ENCODE assay signal across 15 cellular contexts in genomic region chrX:9676738-9677097, GRCh38.
DNase-seq lines count a peak whose midpoint lies in the region; ATAC-seq, FAIRE-seq and TF ChIP-seq lines count a peak whose summit lies in the region.
"Had no signal": no experiment of that assay in that cellular context is flagged by ENCODE, and none has a peak within 500 bp of the region (broad histone marks: within the 10 kb centered on the region; RNA-seq: fewer than 3 reads in every experiment).

No MANE protein-coding gene starts in this region.

- H4K20me1 ChIP-seq in GM12878 (ENCODE audit: control insufficient read depth, insufficient read depth), result no peaks in the 10 kb centered on the region

- in situ Hi-C loops in GM12878 (cut with MboI), result no loop called here

- no peaks in the 10 kb centered on the region for H3K27me3 ChIP-seq in GM12878 (replicated peaks in 1 of 2; ENCODE audit: control insufficient read depth in 2 of 2, insufficient read depth in 2 of 2, low read length in 1 of 2)
- H3K27me3 ChIP-seq: spleen, suprapubic skin had no signal

- no peak for TF ChIP-seq EP300 in GM12878 (IDR thresholded peaks at IDR 0.05; ENCODE audit: borderline replicate concordance in 1 of 2, control insufficient read depth in 1 of 2, low read depth in 2 of 2, low read length in 2 of 2)

- CTCF ChIA-PET in activated CD4-positive, alpha-beta memory T cell treated with anti-CD3 and anti-CD28 coated beads, Interleukin-2, amount 10 ng/mL, durations not matched to agents 7 days and 5 days (lab: Charles Lee), result no interaction called here
- CTCF ChIA-PET in activated CD4-positive, alpha-beta memory T cell treated with anti-CD3 and anti-CD28 coated beads for 36 hours (lab: Charles Lee), result interaction anchor here (1.4 kb wide), 1 partner anchor 363 kb away, joined by 3 read pairs; no protein-coding TSS in a partner anchor
- CTCF ChIA-PET in GM12878 (lab: Yijun Ruan, JAX), result interaction anchor here (1.5 kb wide), 1 partner anchor 30 kb away, joined by 3 read pairs; no protein-coding TSS in a partner anchor

- peak overlapping the region; percentile 82 for H3K27ac Mint-ChIP-seq in activated CD4-positive, alpha-beta memory T cell treated with anti-CD3 and anti-CD28 coated beads, Interleukin-2, amount 10 ng/mL, durations not matched to agents 7 days and 5 days
- H3K27ac Mint-ChIP-seq in activated CD4-positive, alpha-beta memory T cell treated with anti-CD3 and anti-CD28 coated beads for 36 hours, result no peak overlapping the region
- H3K27ac Mint-ChIP-seq in IgD-negative memory B cell, result peak overlapping the region; percentile 84 to 98 (median 97)
- H3K27ac Mint-ChIP-seq in stimulated activated memory B cell treated with anti-CD40 and anti-IgM and Interleukin-4, amounts not matched to agents 10 μg/mL and 1 μg/mL and 100 μg/mL, for 72 hours, result peak overlapping the region; percentile 89

- H3K36me3 Mint-ChIP-seq in activated CD4-positive, alpha-beta memory T cell treated with anti-CD3 and anti-CD28 coated beads, Interleukin-2, amount 10 ng/mL, durations not matched to agents 7 days and 5 days (ENCODE audit: low read depth), result peaks cover 62% of the 10 kb centered on the region
- peaks cover 15% of the 10 kb centered on the region for H3K36me3 Mint-ChIP-seq in activated CD4-positive, alpha-beta memory T cell treated with anti-CD3 and anti-CD28 coated beads for 36 hours
- H3K36me3 Mint-ChIP-seq in IgD-negative memory B cell, result peaks cover 9% of the 10 kb centered on the region
- H3K36me3 Mint-ChIP-seq in stimulated activated memory B cell treated with anti-CD40 and anti-IgM and Interleukin-4, amounts not matched to agents 10 μg/mL and 1 μg/mL and 100 μg/mL, for 72 hours, result peaks cover 12% of the 10 kb centered on the region

- 29% methylated on average over 6 of the region's 6 CpGs for WGBS in GM12878 (ENCODE audit: insufficient coverage, insufficient replicate concordance, low lambda C conversion rate, missing lambda C conversion rate)

- TF ChIP-seq RAD21 in GM12878 (IDR thresholded peaks at IDR 0.05; ENCODE audit: insufficient read depth, low read depth, low read length), result no peak

- RAD21 ChIA-PET in GM12878 (lab: Charles Lee; ENCODE audit: unreplicated experiment), result interaction anchor here (1.0 to 1.1 kb wide), 3 partner anchors 71 to 214 kb away, joined by 3 to 4 read pairs (median 4); no protein-coding TSS in a partner anchor

- no TSS peak for BruUV-seq in GM12878 (replicated peaks; lab: Mats Ljungman, UMichigan)

- peaks cover 6% of the 10 kb centered on the region for H3K4me1 ChIP-seq in GM12878 (ENCODE audit: control insufficient read depth, insufficient read depth, low read length)
- H3K4me1 ChIP-seq: parathyroid adenoma had no signal

- H3K27me3 Mint-ChIP-seq in activated CD4-positive, alpha-beta memory T cell treated with anti-CD3 and anti-CD28 coated beads, Interleukin-2, amount 10 ng/mL, durations not matched to agents 7 days and 5 days, result no peaks in the 10 kb centered on the region
- no peaks in the 10 kb centered on the region for H3K27me3 Mint-ChIP-seq in activated CD4-positive, alpha-beta memory T cell treated with anti-CD3 and anti-CD28 coated beads for 36 hours
- H3K27me3 Mint-ChIP-seq in IgD-negative memory B cell, result no peaks in the 10 kb centered on the region
- no peaks in the 10 kb centered on the region for H3K27me3 Mint-ChIP-seq in stimulated activated memory B cell treated with anti-CD40 and anti-IgM and Interleukin-4, amounts not matched to agents 10 μg/mL and 1 μg/mL and 100 μg/mL, for 72 hours

- intact Hi-C loops in activated CD4-positive, alpha-beta memory T cell treated with anti-CD3 and anti-CD28 coated beads for 36 hours (cut with micrococcal nuclease), result loop anchor here (1.0 to 5.0 kb wide), 10 partner anchors 32 to 421 kb away; no protein-coding TSS in a partner anchor
- intact Hi-C loops in GM12878 (cut with micrococcal nuclease; ENCODE audit: unreplicated experiment), result loop anchor here (1.0 to 5.0 kb wide), 4 partner anchors 32 to 324 kb away; no protein-coding TSS in a partner anchor

- POLR2A ChIA-PET in activated CD4-positive, alpha-beta memory T cell treated with anti-CD3 and anti-CD28 coated beads, Interleukin-2, amount 10 ng/mL, durations not matched to agents 7 days and 5 days (lab: Charles Lee), result interaction anchor here (2.0 kb wide), 1 partner anchor 213 kb away, joined by 11 read pairs; no protein-coding TSS in a partner anchor
- POLR2A ChIA-PET in activated CD4-positive, alpha-beta memory T cell treated with anti-CD3 and anti-CD28 coated beads for 36 hours (lab: Charles Lee), result interaction anchor here (0.7 kb wide), 1 partner anchor 38 kb away, joined by 3 read pairs; no protein-coding TSS in a partner anchor
- POLR2A ChIA-PET in GM12878 (lab: Charles Lee), result no interaction called here

- no peaks in the 10 kb centered on the region; a peak in 1 of 4 replicates for H3K36me3 ChIP-seq in GM12878 (ENCODE audit: control insufficient read depth in 2 of 2, insufficient read depth in 2 of 2, low read length in 1 of 2)
- H3K36me3 ChIP-seq: spleen, suprapubic skin had no signal

- no peak for TF ChIP-seq POLR2A in GM12878 (IDR thresholded peaks at IDR 0.05; ENCODE audit: low read depth, low read length)

- peak overlapping the region; percentile 85 for H3K27ac ChIP-seq in GM12878 (ENCODE audit: control insufficient read depth, insufficient read depth)
- H3K27ac ChIP-seq: parathyroid adenoma, PC-9, suprapubic skin had no signal

- no peak overlapping the region for H3K9ac ChIP-seq in GM12878 (ENCODE audit: control insufficient read depth, insufficient read depth, low read length)
- H3K9ac ChIP-seq: parathyroid adenoma had no signal

- H3K4me1 Mint-ChIP-seq in activated CD4-positive, alpha-beta memory T cell treated with anti-CD3 and anti-CD28 coated beads, Interleukin-2, amount 10 ng/mL, durations not matched to agents 7 days and 5 days, result peaks cover 36% of the 10 kb centered on the region
- peaks cover 20% of the 10 kb centered on the region for H3K4me1 Mint-ChIP-seq in activated CD4-positive, alpha-beta memory T cell treated with anti-CD3 and anti-CD28 coated beads for 36 hours (ENCODE audit: low read depth)
- peaks cover 27 to 38% (median 33%) of the 10 kb centered on the region in 3 donors for H3K4me1 Mint-ChIP-seq in IgD-negative memory B cell
- H3K4me1 Mint-ChIP-seq in stimulated activated memory B cell treated with anti-CD40 and anti-IgM and Interleukin-4, amounts not matched to agents 10 μg/mL and 1 μg/mL and 100 μg/mL, for 72 hours, result peaks cover 29% of the 10 kb centered on the region

- ATAC-seq in GM12878, result peak; percentile 7
- ATAC-seq in stimulated activated memory B cell treated with anti-CD40 and anti-IgM and Interleukin-4, amounts not matched to agents 10 μg/mL and 1 μg/mL and 100 μg/mL, for 72 hours, result no peak

- no peak for TF ChIP-seq CTCF in GM12878 (IDR thresholded peaks at IDR 0.05 in 2 of 3, conservative IDR thresholded peaks at IDR 0.05 in 1 of 3; ENCODE audit: control insufficient read depth in 2 of 3, extremely low read depth in 1 of 3, insufficient read depth in 1 of 3, low read depth in 3 of 3, low read length in 3 of 3)
- no peak for TF ChIP-seq CTCF in foreskin fibroblast (IDR thresholded peaks at IDR 0.05; ENCODE audit: low read depth, low read length)

- no peaks in the 10 kb centered on the region for H3K79me2 ChIP-seq in GM12878 (ENCODE audit: control insufficient read depth, insufficient read depth, low read length)
- H3K79me2 ChIP-seq: parathyroid adenoma had no signal

- DNase-seq in activated CD4-positive, alpha-beta memory T cell treated with anti-CD3 and anti-CD28 coated beads, Interleukin-2, amount 10 ng/mL, durations not matched to agents 7 days and 5 days, result no peak
- no peak for DNase-seq in activated CD4-positive, alpha-beta memory T cell treated with anti-CD3 and anti-CD28 coated beads for 36 hours
- DNase-seq in GM12878 (ENCODE audit: low read depth, low spot score), result no peak
- DNase-seq in stimulated activated CD4-positive, alpha-beta T cell treated with anti-CD3 and anti-CD28 coated beads, Interleukin-4, amount 100 ng/mL, for 1 hour, result no peak
- DNase-seq in foreskin fibroblast, result no peak
- no peak for DNase-seq in stimulated activated CD4-positive, alpha-beta T cell treated with anti-CD3 and anti-CD28 coated beads, Interleukin-4, amount 100 ng/mL, for 4 hours
- DNase-seq: activated CD4-positive, CD25-positive, alpha-beta regulatory T cell; midbrain; PC-9; spleen had no signal

- peaks cover 12% of the 10 kb centered on the region for H3K9me3 Mint-ChIP-seq in activated CD4-positive, alpha-beta memory T cell treated with anti-CD3 and anti-CD28 coated beads, Interleukin-2, amount 10 ng/mL, durations not matched to agents 7 days and 5 days
- H3K9me3 Mint-ChIP-seq in activated CD4-positive, alpha-beta memory T cell treated with anti-CD3 and anti-CD28 coated beads for 36 hours, result peaks cover 4% of the 10 kb centered on the region
- peaks cover 0 to 19% (median 7%) of the 10 kb centered on the region in 3 donors for H3K9me3 Mint-ChIP-seq in IgD-negative memory B cell
- H3K9me3 Mint-ChIP-seq in stimulated activated memory B cell treated with anti-CD40 and anti-IgM and Interleukin-4, amounts not matched to agents 10 μg/mL and 1 μg/mL and 100 μg/mL, for 72 hours, result peaks cover 6% of the 10 kb centered on the region

- H3K4me3 Mint-ChIP-seq in activated CD4-positive, alpha-beta memory T cell treated with anti-CD3 and anti-CD28 coated beads, Interleukin-2, amount 10 ng/mL, durations not matched to agents 7 days and 5 days, result no peak overlapping the region
- no peak overlapping the region for H3K4me3 Mint-ChIP-seq in activated CD4-positive, alpha-beta memory T cell treated with anti-CD3 and anti-CD28 coated beads for 36 hours
- H3K4me3 Mint-ChIP-seq in IgD-negative memory B cell, result peak overlapping the region in 3 of 4 donors; percentile 57 to 88 (median 61)
- H3K4me3 Mint-ChIP-seq in stimulated activated memory B cell treated with anti-CD40 and anti-IgM and Interleukin-4, amounts not matched to agents 10 μg/mL and 1 μg/mL and 100 μg/mL, for 72 hours, result peak overlapping the region; percentile 57

- SMC1A ChIA-PET in GM12878 (lab: Charles Lee; ENCODE audit: uncharacterized antibody, unreplicated experiment), result interaction anchor here (1.1 to 1.8 kb wide), 3 partner anchors 18 to 147 kb away, joined by 3 to 6 read pairs (median 4); no protein-coding TSS in a partner anchor

- peak overlapping the region; percentile 53; the same call in 1 of the 2 replicates for H3K4me2 ChIP-seq in GM12878 (ENCODE audit: control insufficient read depth, insufficient read depth)
- H3K4me2 ChIP-seq: PC-9 had no signal

- FAIRE-seq in GM12878 (lab: Jason Lieb, UNC), result no peak
- FAIRE-seq: islet of Langerhans had no signal

- no peak overlapping the region for H2AFZ ChIP-seq in GM12878 (ENCODE audit: control insufficient read depth, low read depth, low read length)
- H2AFZ ChIP-seq: parathyroid adenoma, PC-9 had no signal

- peaks cover 11% of the 10 kb centered on the region; the same call in 2 of the 3 replicates for H3K9me3 ChIP-seq in GM12878 (replicated peaks; ENCODE audit: control insufficient read depth, insufficient read depth, low read length)
- H3K9me3 ChIP-seq: suprapubic skin had no signal

- peak overlapping the region; percentile 11; the same call in 1 of the 2 replicates for H3K4me3 ChIP-seq in GM12878
- H3K4me3 ChIP-seq in foreskin fibroblast (ENCODE audit: low read depth in 1 of 2, low read length in 2 of 2), result no peak overlapping the region
- H3K4me3 ChIP-seq: PC-9, spleen, suprapubic skin had no signal

TF ChIP-seq in GM12878, 131 proteins besides CTCF, POLR2A, EP300 and RAD21 (continues in another document):
- TF ChIP-seq SP1 (IDR thresholded peaks at IDR 0.05; ENCODE audit: low read depth, low read length), result no peak

Comparison
In these comparisons a context has a peak if more than half of its experiments do, and no peak if none do; other contexts are left out.
1. H3K4me3 Mint-ChIP-seq: peak in IgD-negative memory B cell (3 of 4) and stimulated activated memory B cell treated with anti-CD40 and anti-IgM and Interleukin-4, amounts not matched to agents 10 μg/mL and 1 μg/mL and 100 μg/mL, for 72 hours (single experiment); none in activated CD4-positive, alpha-beta memory T cell treated with anti-CD3 and anti-CD28 coated beads, Interleukin-2, amount 10 ng/mL, durations not matched to agents 7 days and 5 days (single experiment) and activated CD4-positive, alpha-beta memory T cell treated with anti-CD3 and anti-CD28 coated beads for 36 hours (single experiment).